In genomic region chr7:1062296-1063294, GRCh38 we compare ENCODE assay signal across 10 cellular contexts. TPM values are rescaled to one million over a fixed set of nuclear protein-coding genes. Genes with fewer than 3 reads are reported as not detected.
DNase-seq lines count a peak whose midpoint lies in the region; ATAC-seq, FAIRE-seq and TF ChIP-seq lines count a peak whose summit lies in the region.
"Had no signal": no experiment of that assay in that cellular context is flagged by ENCODE, and none has a peak within 500 bp of the region (broad histone marks: within the 10 kb centered on the region; RNA-seq: fewer than 3 reads in every experiment).

No MANE protein-coding gene starts in this region.

- H3K4me2 ChIP-seq in H1 (ENCODE audit: insufficient read depth in 1 of 2, low read depth in 2 of 2, low read length in 2 of 2) (no peak overlapping the region), osteoblast (ENCODE audit: insufficient read depth, low read length) (no peak overlapping the region)

- no peak overlapping the region for H4K5ac ChIP-seq in H1 (ENCODE audit: insufficient read length, low read depth, low read length)

- H3K27me3 ChIP-seq in H1 (replicated peaks in 1 of 4; ENCODE audit: control insufficient read depth in 3 of 4, extremely low read depth in 1 of 4, insufficient read depth in 3 of 4, low read length in 3 of 4): no peaks in the 10 kb centered on the region
- no peaks in the 10 kb centered on the region for H3K27me3 ChIP-seq in osteoblast (ENCODE audit: insufficient read depth, low read length)
- H3K27me3 ChIP-seq in psoas muscle (ENCODE audit: insufficient read depth in 3 of 3, low read length in 2 of 3): no peaks in the 10 kb centered on the region

- H3K79me2 ChIP-seq in H1 (ENCODE audit: control insufficient read depth in 1 of 2, insufficient read depth in 2 of 2, low read length in 2 of 2) (no peaks in the 10 kb centered on the region; a peak in 1 of 4 replicates), osteoblast (ENCODE audit: insufficient read depth, low read length) (no peaks in the 10 kb centered on the region)

- peaks cover 14 to 17% of the 10 kb centered on the region in 2 experiments for H4K20me1 ChIP-seq in H1 (replicated peaks in 1 of 2; ENCODE audit: control insufficient read depth in 1 of 2, insufficient read depth in 2 of 2, low read length in 2 of 2)
- H4K20me1 ChIP-seq in osteoblast (ENCODE audit: insufficient read depth, low read length): peaks cover 46% of the 10 kb centered on the region

- no peak overlapping the region for H3K4me3 ChIP-seq in H1 (ENCODE audit: extremely low read depth in 1 of 4, insufficient read depth in 2 of 4, low read depth in 3 of 4, low read length in 4 of 4)
- H3K4me3 ChIP-seq in osteoblast (ENCODE audit: insufficient read depth, low read length): no peak overlapping the region
- no peak overlapping the region for H3K4me3 ChIP-seq in psoas muscle

- H2BK20ac ChIP-seq in H1 (ENCODE audit: low read length): no peak overlapping the region

- H3K79me1 ChIP-seq in H1 (ENCODE audit: low read depth, low read length): peaks cover 5% of the 10 kb centered on the region; the same call in 1 of the 2 replicates

- FAIRE-seq in H1 (lab: Jason Lieb, UNC): no peak

- peak overlapping the region; percentile 65; the same call in 1 of the 2 replicates for H2AK5ac ChIP-seq in H1 (ENCODE audit: low read depth, low read length)

- no peak overlapping the region for H3K18ac ChIP-seq in H1 (ENCODE audit: extremely low read depth, low read length)

- no peak for TF ChIP-seq CTCF in H1 (IDR thresholded peaks at IDR 0.05; ENCODE audit: control extremely low read depth in 1 of 3, insufficient read depth in 1 of 3, low read depth in 1 of 3, low read length in 3 of 3)
- TF ChIP-seq CTCF in osteoblast (IDR thresholded peaks at IDR 0.05; ENCODE audit: extremely low read depth, low read depth, low read length): no peak
- no peak for TF ChIP-seq CTCF in psoas muscle (IDR thresholded peaks at IDR 0.05)

- intact Hi-C loops in psoas muscle (cut with DNase I): no loop called here

- DNase-seq in H1 (ENCODE audit: low read depth in 1 of 2, low spot score in 2 of 2): no peak
- DNase-seq in C1 segment of cervical spinal cord (lab: John Stamatoyannopoulos, UW): no peak
- DNase-seq in osteoblast (ENCODE audit: insufficient read length, low spot score, missing footprints): no peak
- no peak for DNase-seq in hypothalamus (lab: John Stamatoyannopoulos, UW)
- no peak for DNase-seq in psoas muscle
- DNase-seq: activated CD4-positive, CD25-positive, alpha-beta regulatory T cell; stimulated activated CD4-positive, alpha-beta T cell treated with anti-CD3 and anti-CD28 coated beads, Interleukin-1b, Interleukin-23, amount 100 ng/mL, for 48 hours had no signal

- POLR2A ChIA-PET in H1 (lab: Charles Lee; ENCODE audit: partially characterized antibody): no interaction called here

- H2BK12ac ChIP-seq in H1 (ENCODE audit: low read depth, low read length): no peak overlapping the region

- no peak overlapping the region for H3K14ac ChIP-seq in H1 (ENCODE audit: insufficient read length)

- H2AFZ ChIP-seq in H1 (ENCODE audit: low read length) (no peak overlapping the region), osteoblast (ENCODE audit: low read length) (no peak overlapping the region)

- no peak overlapping the region for H2BK120ac ChIP-seq in H1 (replicated peaks; ENCODE audit: low read depth, low read length)

- H2BK15ac ChIP-seq in H1 (ENCODE audit: low read length): no peak overlapping the region; the same call in 1 of the 2 replicates

- WGBS in H1 (ENCODE audit: extremely low coverage in 1 of 2, insufficient coverage in 1 of 2, insufficient read length in 1 of 2, insufficient replicate concordance in 2 of 2, low coverage in 1 of 2, low lambda C conversion rate in 2 of 2, missing lambda C conversion rate in 1 of 2), 2 experiments: 84% methylated on average over 32 of the region's 33 CpGs; no CpG with 5 or more reads in 1 of the 2 experiments
- WGBS in psoas muscle, 3 donors: 90 to 91% (median 91%) methylated on average over 33 of the region's 33 CpGs

- ATAC-seq in GM18502 (IDR thresholded peaks at IDR 0.05; ENCODE audit: poor library complexity, unreplicated experiment): peak; percentile 77
- ATAC-seq in GM21423 (IDR thresholded peaks at IDR 0.05; ENCODE audit: unreplicated experiment): peak; percentile 39
- ATAC-seq in HG03280 (IDR thresholded peaks at IDR 0.05; ENCODE audit: unreplicated experiment): peak; percentile 31
- no peak for ATAC-seq in psoas muscle

- no peak overlapping the region for H3K56ac ChIP-seq in H1 (replicated peaks; ENCODE audit: insufficient read length, low read depth, low read length)

- 0 out of 2 replicates have a peak overlapping the region, but pooled peaks have one; percentile 15 for H4K8ac ChIP-seq in H1 (ENCODE audit: extremely low read depth, insufficient read depth, low read length)

- H3K9me3 ChIP-seq in H1 (ENCODE audit: insufficient read depth in 2 of 2, low read depth in 1 of 2, low read length in 1 of 2): no peaks in the 10 kb centered on the region
- no peaks in the 10 kb centered on the region for H3K9me3 ChIP-seq in osteoblast (ENCODE audit: low read depth, low read length)
- H3K9me3 ChIP-seq in psoas muscle: no peaks in the 10 kb centered on the region

- H4K91ac ChIP-seq in H1 (replicated peaks; ENCODE audit: insufficient read length, low read length): no peak overlapping the region

- H3K4me1 ChIP-seq in H1 (replicated peaks in 1 of 4; ENCODE audit: control insufficient read depth in 3 of 4, insufficient read depth in 4 of 4, low read length in 3 of 4) (peaks cover 0 to 20% (median 13%) of the 10 kb centered on the region in 4 experiments; a peak in 6 of 7 replicates), osteoblast (ENCODE audit: insufficient read depth, low read length) (peaks cover 10% of the 10 kb centered on the region), psoas muscle (peaks cover 7% of the 10 kb centered on the region)

- CTCF ChIA-PET in H1 (lab: Charles Lee; ENCODE audit: partially characterized antibody): interaction anchor here (1.2 to 8.1 kb wide), 4 partner anchors 10 to 69 kb away, joined by 3 to 76 read pairs (median 5); no protein-coding TSS in a partner anchor

- H3K23me2 ChIP-seq in H1 (ENCODE audit: low read depth, low read length): no peaks in the 10 kb centered on the region; the same call in 1 of the 2 replicates

- no peak overlapping the region for H3K23ac ChIP-seq in H1 (ENCODE audit: insufficient read length)

- TF ChIP-seq POLR2A in H1 (IDR thresholded peaks at IDR 0.05; ENCODE audit: control extremely low read depth in 1 of 2, low read depth in 2 of 2, low read length in 2 of 2): no peak

- TF ChIP-seq EP300 in H1 (IDR thresholded peaks at IDR 0.05; ENCODE audit: borderline replicate concordance in 1 of 2, low read depth in 2 of 2, low read length in 2 of 2): no peak

- peaks cover 0 to 7% (median 0%) of the 10 kb centered on the region in 4 experiments; a peak in 1 of 8 replicates for H3K36me3 ChIP-seq in H1 (ENCODE audit: control insufficient read depth in 2 of 4, insufficient read depth in 4 of 4, low read length in 3 of 4)
- H3K36me3 ChIP-seq in osteoblast (ENCODE audit: insufficient read depth, low read length): no peaks in the 10 kb centered on the region
- H3K36me3 ChIP-seq in psoas muscle (ENCODE audit: insufficient read depth in 1 of 2, low read depth in 1 of 2): peaks cover 0 to 5% of the 10 kb centered on the region in 2 donors

- no peak overlapping the region; the same call in 1 of the 2 replicates for H2BK5ac ChIP-seq in H1 (ENCODE audit: low read depth, low read length)

- H3K27ac ChIP-seq in H1 (ENCODE audit: low read depth, low read length) (no peak overlapping the region), osteoblast (ENCODE audit: low read depth, low read length) (no peak overlapping the region), psoas muscle (no peak overlapping the region)

- no peak for TF ChIP-seq RAD21 in H1 (IDR thresholded peaks at IDR 0.05 in 1 of 2, conservative IDR thresholded peaks at IDR 0.05 in 1 of 2; ENCODE audit: low read depth in 2 of 2, low read length in 2 of 2)

- peak overlapping the region in 1 of 4 experiments; percentile 32; a peak in 1 of 7 replicates for H3K9ac ChIP-seq in H1 (replicated peaks in 1 of 4; ENCODE audit: extremely low read depth in 1 of 4, low read depth in 3 of 4, low read length in 3 of 4)

- no peak overlapping the region for H3K4ac ChIP-seq in H1 (replicated peaks; ENCODE audit: insufficient read length, low read depth, low read length)

TF ChIP-seq in H1, 55 proteins besides CTCF, POLR2A, EP300 and RAD21 (continues in another document):
- TF ChIP-seq BACH1 (IDR thresholded peaks at IDR 0.05; ENCODE audit: low read length) (no peak), YY1 (IDR thresholded peaks at IDR 0.05; ENCODE audit: low read depth, low read length) (no peak), BRCA1 (IDR thresholded peaks at IDR 0.05; ENCODE audit: low read depth, low read length) (no peak), SP2 (IDR thresholded peaks at IDR 0.05; ENCODE audit: low read length) (no peak), CHD1 (IDR thresholded peaks at IDR 0.05; ENCODE audit: low read depth, low read length) (no peak)

RNA-seq across cellular contexts. Expression of gene GPR146, which starts 18.2 kb away (rescaled TPM):
- 0.54 and 1.8 TPM in 2 replicates for total RNA-seq in H1 (2021; fragmentation: NEBNext Ultra II Directional; extraction: Animal tissue kit (Norgen Biotek cat#: 25700))
- polyA plus RNA-seq in H1 (2011; rRNA removed): 2.7 and 3.9 TPM in 2 replicates
- 2.5 TPM for polyA plus RNA-seq in H1 (2011; cell fraction: cytosol; rRNA removed)
- 3.3 TPM for polyA plus RNA-seq in H1 (2011; cell fraction: nucleus; rRNA removed)
- 0.62 to 1.8 TPM (median 1.3 TPM) in 4 replicates for polyA plus RNA-seq in H1 (2012, experiment 1 of 2)
- polyA plus RNA-seq in H1 (2012, experiment 2 of 2): 2.0 TPM
- 1.1 TPM for polyA plus RNA-seq in H1 (2013, experiment 1 of 2)
- 0.79 TPM for polyA plus RNA-seq in H1 (2013, experiment 2 of 2)
- 2.9 and 4.5 TPM in 2 replicates for polyA minus RNA-seq in H1 (2011; rRNA and poly(A)+ RNA removed)
- 0.81 TPM for polyA minus RNA-seq in H1 (2011; cell fraction: cytosol; rRNA and poly(A)+ RNA removed)
- polyA minus RNA-seq in H1 (2011; cell fraction: nucleus; rRNA and poly(A)+ RNA removed): 3.9 TPM
- 3.5 and 5.1 TPM in 2 replicates for total RNA-seq in osteoblast
- total RNA-seq in psoas muscle: 10 to 100 TPM in 1 of 4 donors, 1 to 10 TPM in 3; 5.0 to 12.1 (median 7.5) TPM
- 10 to 100 TPM in 1 of 3 donors, 1 to 10 TPM in 2; 9.4 to 14.0 (median 9.9) TPM for polyA plus RNA-seq in psoas muscle

RNA-seq across cellular contexts. Expression of gene GPER1, which starts 25.3 kb away (rescaled TPM):
- total RNA-seq in H1 (2021; fragmentation: NEBNext Ultra II Directional; extraction: Animal tissue kit (Norgen Biotek cat#: 25700)): 0.24 and 0.52 TPM in 2 replicates
- polyA plus RNA-seq in H1 (2011; rRNA removed) (0.47 and 0.78 TPM in 2 replicates), psoas muscle (1 to 10 TPM in 2 of 3 donors, under 1 TPM in 1; 0.90 to 1.5 (median 1.4) TPM)
- 0.56 TPM for polyA plus RNA-seq in H1 (2011; cell fraction: cytosol; rRNA removed)
- 1.00 TPM for polyA plus RNA-seq in H1 (2011; cell fraction: nucleus; rRNA removed)
- polyA plus RNA-seq in H1 (2012, experiment 1 of 2): 0.36 to 0.68 TPM (median 0.62 TPM) in 4 replicates
- 0.17 TPM for polyA plus RNA-seq in H1 (2012, experiment 2 of 2)
- polyA plus RNA-seq in H1 (2013, experiment 1 of 2): 0.20 TPM
- 0.20 TPM for polyA plus RNA-seq in H1 (2013, experiment 2 of 2)
- 0.16 and 0.27 TPM in 2 replicates for polyA minus RNA-seq in H1 (2011; rRNA and poly(A)+ RNA removed)
- polyA minus RNA-seq in H1 (2011; cell fraction: cytosol; rRNA and poly(A)+ RNA removed): not detected
- polyA minus RNA-seq in H1 (2011; cell fraction: nucleus; rRNA and poly(A)+ RNA removed): 0.70 TPM
- total RNA-seq in osteoblast (10.3 and 10.5 TPM in 2 replicates), psoas muscle (1 to 10 TPM; 1.1 to 3.1 (median 1.5) TPM)

Comparison
In these comparisons a context has a peak if more than half of its experiments do, and no peak if none do; other contexts are left out.
1. ATAC-seq: peak in GM18502 (single experiment), GM21423 (single experiment) and HG03280 (single experiment); none in psoas muscle (0 of 4).